14 cellular contexts compared by ENCODE assay signal in genomic region chr18:56298935-56299334, GRCh38.
DNase-seq lines count a peak whose midpoint lies in the region; ATAC-seq and TF ChIP-seq lines count a peak whose summit lies in the region.
"Had no signal": no experiment of that assay in that cellular context is flagged by ENCODE, and none has a peak within 500 bp of the region (broad histone marks: within the 10 kb centered on the region; RNA-seq: fewer than 3 reads in every experiment).

No MANE protein-coding gene starts in this region.

- H3K4me1 ChIP-seq in cardiac muscle cell (ENCODE audit: low read depth) (no peaks in the 10 kb centered on the region), RWPE2 (ENCODE audit: insufficient read depth, poor library complexity, severe bottlenecking) (no peaks in the 10 kb centered on the region), Peyer's patch (no peaks in the 10 kb centered on the region)
- H3K4me1 ChIP-seq: tibial nerve had no signal

- no peak overlapping the region for H3K4me3 ChIP-seq in cardiac muscle cell
- no peak overlapping the region for H3K4me3 ChIP-seq in RWPE2 (ENCODE audit: severe bottlenecking)
- H3K4me3 ChIP-seq in Peyer's patch: no peak overlapping the region
- H3K4me3 ChIP-seq: BLaER1, dorsolateral prefrontal cortex, tibial nerve had no signal

- no peak for ATAC-seq in Right ventricle myocardium inferior
- ATAC-seq in RWPE2 (ENCODE audit: low read depth): peak; percentile 97
- no peak for ATAC-seq in HG03342 (IDR thresholded peaks at IDR 0.05; ENCODE audit: unreplicated experiment)
- ATAC-seq: activated T-cell treated with anti-CD3 and anti-CD28 coated beads, Interleukin-2, amount 50 U/mL, for 72 hours had no signal

- H3K27me3 ChIP-seq in cardiac muscle cell (no peaks in the 10 kb centered on the region), RWPE2 (ENCODE audit: insufficient read depth, poor library complexity, severe bottlenecking) (no peaks in the 10 kb centered on the region), Peyer's patch (no peaks in the 10 kb centered on the region)
- H3K27me3 ChIP-seq: BLaER1, dorsolateral prefrontal cortex, tibial nerve had no signal

- H3K27ac ChIP-seq in cardiac muscle cell: no peak overlapping the region
- no peak overlapping the region for H3K27ac ChIP-seq in RWPE2 (ENCODE audit: poor library complexity, severe bottlenecking)
- H3K27ac ChIP-seq in Peyer's patch: no peak overlapping the region
- H3K27ac ChIP-seq: BLaER1, dorsolateral prefrontal cortex, tibial nerve had no signal

- TF ChIP-seq CTCF in cardiac muscle cell (IDR thresholded peaks at IDR 0.05; ENCODE audit: low read depth, low read length): peak; percentile 32
- TF ChIP-seq CTCF in RWPE2 (IDR thresholded peaks at IDR 0.05; ENCODE audit: poor library complexity, severe bottlenecking): peak; percentile 31
- TF ChIP-seq CTCF in Peyer's patch (IDR thresholded peaks at IDR 0.05): no peak

- no peak for TF ChIP-seq POLR2A in Peyer's patch (IDR thresholded peaks at IDR 0.05)

- DNase-seq in cardiac muscle cell (ENCODE audit: low read depth in 1 of 2, low spot score in 1 of 2): peak in 1 of 2 donors; percentile 42
- DNase-seq in Right ventricle myocardium inferior (ENCODE audit: missing footprints): no peak
- no peak for DNase-seq in RWPE2 (ENCODE audit: low spot score)
- peak; percentile 58 for DNase-seq in fibroblast of peridontal ligament (ENCODE audit: extremely low read depth)
- no peak for DNase-seq in hypothalamus (lab: John Stamatoyannopoulos, UW)
- DNase-seq in Peyer's patch: no peak
- DNase-seq in NCI-H2081 (lab: John Stamatoyannopoulos, UW): no peak
- DNase-seq: activated T-cell treated with anti-CD3 and anti-CD28 coated beads, Interleukin-2, amount 50 U/mL, for 72 hours; dorsolateral prefrontal cortex; NCI-H524 treated with DMSO at 0.1 percent for 48 hours; T1000 had no signal

- H3K9me3 ChIP-seq in cardiac muscle cell (ENCODE audit: low read depth) (no peaks in the 10 kb centered on the region), RWPE2 (ENCODE audit: severe bottlenecking) (no peaks in the 10 kb centered on the region), Peyer's patch (no peaks in the 10 kb centered on the region)
- H3K9me3 ChIP-seq: tibial nerve had no signal

- intact Hi-C loops in Right ventricle myocardium inferior (cut with DNase I): no loop called here

- H3K36me3 ChIP-seq in cardiac muscle cell: no peaks in the 10 kb centered on the region
- no peaks in the 10 kb centered on the region for H3K36me3 ChIP-seq in RWPE2 (ENCODE audit: low read depth)
- no peaks in the 10 kb centered on the region for H3K36me3 ChIP-seq in Peyer's patch
- H3K36me3 ChIP-seq: BLaER1, tibial nerve had no signal

Comparison
In these comparisons a context has a peak if more than half of its experiments do, and no peak if none do; other contexts are left out.
1. CTCF ChIP-seq: peak in cardiac muscle cell (single experiment) and RWPE2 (single experiment); none in Peyer's patch (0 of 6).